Comparison of ENCODE assay signal across 20 cellular contexts in genomic region chr11:120395778-120396177, GRCh38.
"Had no signal": no experiment of that assay in that cellular context is flagged by ENCODE, and none has a peak within 500 bp of the region (broad histone marks: within the 10 kb centered on the region; RNA-seq: fewer than 3 reads in every experiment).

No MANE protein-coding gene starts in this region.

- H3K27ac ChIP-seq: HL-60, KMS-11, RWPE1 had no signal

- H3K9ac ChIP-seq: KMS-11, SK-N-SH had no signal

- DNase-seq: Kasumi-1, MM.1S, NCI-H1092 treated with DMSO at 0.1 percent for 48 hours, NCI-H1436, NCI-H187, NCI-H2029, NCI-H2081 treated with DMSO at 0.1 percent for 48 hours, NCI-H2171, NCI-H226, NCI-H446, NCI-H510A, NCI-H524 treated with DMSO at 0.1 percent for 48 hours, NCI-H69, NCI-H774, SHP77, SK-N-SH, SW 1271 had no signal

- H3K4me2 ChIP-seq: KMS-11, SK-N-SH had no signal

- H3K9me3 ChIP-seq: SK-N-SH had no signal
